Comparison of ENCODE assay signal across 12 cellular contexts in the genomic region with DNA sequence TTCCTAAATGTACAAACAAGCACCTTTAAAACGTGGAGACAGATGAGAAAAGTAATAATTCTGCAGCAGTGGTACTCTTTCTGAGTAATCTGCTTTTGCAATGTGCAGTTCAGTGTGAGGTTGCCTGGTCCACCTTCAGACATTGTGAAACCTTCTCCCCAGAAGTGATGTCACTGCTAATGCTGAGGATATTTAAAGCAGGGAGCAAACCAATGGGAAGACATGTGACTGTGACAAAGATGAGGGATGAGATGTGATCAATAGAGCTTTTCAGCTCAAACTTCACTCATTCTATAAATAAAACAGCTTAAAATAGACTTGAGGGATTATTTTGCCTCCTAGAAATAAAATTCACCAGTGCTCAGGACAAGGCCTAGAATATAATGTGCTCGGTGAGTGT. TPM values are rescaled to one million over a fixed set of nuclear protein-coding genes. Genes with fewer than 3 reads are reported as not detected.
DNase-seq lines count a peak whose midpoint lies in the region; ATAC-seq and TF ChIP-seq lines count a peak whose summit lies in the region.
"Had no signal": no experiment of that assay in that cellular context is flagged by ENCODE, and none has a peak within 500 bp of the region (broad histone marks: within the 10 kb centered on the region; RNA-seq: fewer than 3 reads in every experiment).

No MANE protein-coding gene starts in this region.

- H3K4me1 ChIP-seq in HUES64 (ENCODE audit: insufficient read depth, low read length): peaks cover 27% of the 10 kb centered on the region
- H3K4me1 ChIP-seq in mammary epithelial cell (ENCODE audit: insufficient read depth, low read length): peaks cover 54% of the 10 kb centered on the region
- H3K4me1 ChIP-seq in stomach: peaks cover 27 to 74% (median 50%) of the 10 kb centered on the region in 4 donors

- H3K27ac ChIP-seq in HUES64 (ENCODE audit: low read depth, low read length) (peak overlapping the region; percentile 69), mammary epithelial cell (ENCODE audit: insufficient read depth, low read depth, low read length) (no peak overlapping the region), stomach (peak overlapping the region in 4 of 5 donors; percentile 36 to 85 (median 74))
- H3K27ac ChIP-seq: brain microvascular endothelial cell, neutrophil had no signal

- ATAC-seq in GM19397 (IDR thresholded peaks at IDR 0.05; ENCODE audit: unreplicated experiment): no peak
- no peak for ATAC-seq in GM21786 (IDR thresholded peaks at IDR 0.05; ENCODE audit: unreplicated experiment)

- no peak overlapping the region for H2AFZ ChIP-seq in mammary epithelial cell (ENCODE audit: low read depth, low read length)

- H3K9ac ChIP-seq in HUES64 (ENCODE audit: low read depth, low read length) (no peak overlapping the region), mammary epithelial cell (ENCODE audit: insufficient read depth, low read length) (no peak overlapping the region)

- H3K9me3 ChIP-seq in HUES64 (ENCODE audit: insufficient read depth, low read depth, low read length): no peaks in the 10 kb centered on the region
- H3K9me3 ChIP-seq in mammary epithelial cell (replicated peaks; ENCODE audit: insufficient read depth, low read length): no peaks in the 10 kb centered on the region
- no peaks in the 10 kb centered on the region for H3K9me3 ChIP-seq in stomach
- H3K9me3 ChIP-seq: neutrophil had no signal

- CTCF ChIA-PET in mammary epithelial cell (lab: Charles Lee; ENCODE audit: low non-redundant PET): no interaction called here

- H3K36me3 ChIP-seq in HUES64 (ENCODE audit: insufficient read depth, low read length) (peaks cover 8% of the 10 kb centered on the region; the same call in 1 of the 2 replicates), mammary epithelial cell (ENCODE audit: insufficient read depth, low read length) (no peaks in the 10 kb centered on the region), stomach (no peaks in the 10 kb centered on the region)
- H3K36me3 ChIP-seq: brain microvascular endothelial cell, neutrophil had no signal

- H3K27me3 ChIP-seq in HUES64 (ENCODE audit: insufficient read depth, low read length) (no peaks in the 10 kb centered on the region), mammary epithelial cell (ENCODE audit: insufficient read depth, low read length) (no peaks in the 10 kb centered on the region), stomach (no peaks in the 10 kb centered on the region)
- H3K27me3 ChIP-seq: neutrophil had no signal

- no peaks in the 10 kb centered on the region for H3K79me2 ChIP-seq in mammary epithelial cell (ENCODE audit: insufficient read depth, low read length)

- dilution Hi-C loops in mammary epithelial cell (cut with HindIII; ENCODE audit: low sequenced_read_pairs): no loop called here

- WGBS in HUES64: 79% methylated on average over 2 of the region's 2 CpGs
- 65% methylated on average over 2 of the region's 2 CpGs for WGBS in mammary epithelial cell (ENCODE audit: low coverage, missing lambda C conversion rate)
- 29 to 43% (median 35%) methylated on average over 2 of the region's 2 CpGs for WGBS in stomach, 5 donors

- no peak for TF ChIP-seq EP300 in stomach (IDR thresholded peaks at IDR 0.05)

- no peak overlapping the region for H3K4me2 ChIP-seq in mammary epithelial cell (ENCODE audit: insufficient read depth, low read depth, low read length)

- H3K4me3 ChIP-seq in HUES64 (ENCODE audit: low read length): no peak overlapping the region
- no peak overlapping the region for H3K4me3 ChIP-seq in mammary epithelial cell (replicated peaks in 1 of 3; ENCODE audit: insufficient read depth in 1 of 3, low read depth in 2 of 3, low read length in 3 of 3)
- no peak overlapping the region for H3K4me3 ChIP-seq in stomach

- in situ Hi-C loops in mammary epithelial cell (cut with MboI; ENCODE audit: low sequenced_read_pairs in 2 of 2): no loop called here

- no peaks in the 10 kb centered on the region for H4K20me1 ChIP-seq in mammary epithelial cell (ENCODE audit: insufficient read depth, low read length)

- intact Hi-C loops in mammary epithelial cell (cut with micrococcal nuclease): loop anchor here (5.0 kb wide), 1 partner anchor 247 kb away; the partner anchor contains the start of gene PRMT5
- intact Hi-C loops in stomach (cut with DNase I; ENCODE audit: low total_unique reads): no loop called here

- TF ChIP-seq CTCF in mammary epithelial cell (conservative IDR thresholded peaks at IDR 0.05 in 1 of 2, IDR thresholded peaks at IDR 0.05 in 1 of 2; ENCODE audit: extremely low read depth in 1 of 2, insufficient read depth in 1 of 2, low read depth in 1 of 2, low read length in 2 of 2) (no peak), stomach (IDR thresholded peaks at IDR 0.05) (no peak)

- BruUV-seq in mammary epithelial cell (replicated peaks; lab: Mats Ljungman, UMichigan): no TSS peak

- no peak for TF ChIP-seq POLR2A in stomach (IDR thresholded peaks at IDR 0.05)

- DNase-seq in mammary epithelial cell (peak; percentile 73), iris pigment epithelial cell (ENCODE audit: low read depth) (peak; percentile 84), stomach (no peak), NCI-H345 (lab: John Stamatoyannopoulos, UW) (no peak)
- no peak for DNase-seq in activated CD8-positive, alpha-beta memory T cell treated with anti-CD3 and anti-CD28 coated beads for 24 hours
- DNase-seq: brain microvascular endothelial cell, DMS53 had no signal

RNA-seq across cellular contexts. Expression of gene SLC7A8, which starts 9.2 kb away (rescaled TPM):
- polyA plus RNA-seq in HUES64 (2013, experiment 1 of 2): 126 TPM
- polyA plus RNA-seq in HUES64 (2013, experiment 2 of 2): 141 TPM
- total RNA-seq in mammary epithelial cell (10 to 100 TPM; 25.3 to 74.5 TPM), stomach (100 to 1,000 TPM in 1 of 5 donors, 10 to 100 TPM in 3, 1 to 10 TPM in 1; 1.2 to 102 (median 43.7) TPM)
- polyA plus RNA-seq in mammary epithelial cell (27.0 TPM), stomach (10 to 100 TPM; 22.1 to 33.9 (median 22.4) TPM)
- polyA minus RNA-seq in mammary epithelial cell: 110 TPM

RNA-seq across cellular contexts. Expression of gene CEBPE, which starts 55.2 kb away (rescaled TPM):
- polyA plus RNA-seq in HUES64 (2013, experiment 1 of 2): not detected
- polyA plus RNA-seq in HUES64 (2013, experiment 2 of 2): not detected
- total RNA-seq in mammary epithelial cell (not detected), stomach (not detected)
- polyA plus RNA-seq in mammary epithelial cell (not detected), stomach (under 1 TPM in 1 of 3 donors, not detected in 2; 0.37 TPM)
- not detected for polyA minus RNA-seq in mammary epithelial cell
- total RNA-seq: H4 had no signal

Comparison
In these comparisons a context has a peak if more than half of its experiments do, and no peak if none do; other contexts are left out.
1. DNase-seq: peak in mammary epithelial cell (single experiment) and iris pigment epithelial cell (single experiment); none in stomach (single experiment), NCI-H345 (single experiment) and activated CD8-positive, alpha-beta memory T cell treated with anti-CD3 and anti-CD28 coated beads for 24 hours (single experiment).